ENCODE assay signal across 1 cellular context in genomic region chr17:13500947-13501346, GRCh38.
TF ChIP-seq lines count a peak whose summit lies in the region.

No MANE protein-coding gene starts in this region.

TF ChIP-seq in HepG2, 621 proteins besides CTCF, POLR2A, EP300 and RAD21 (continued from another document):
- TF ChIP-seq, protein P1, sequence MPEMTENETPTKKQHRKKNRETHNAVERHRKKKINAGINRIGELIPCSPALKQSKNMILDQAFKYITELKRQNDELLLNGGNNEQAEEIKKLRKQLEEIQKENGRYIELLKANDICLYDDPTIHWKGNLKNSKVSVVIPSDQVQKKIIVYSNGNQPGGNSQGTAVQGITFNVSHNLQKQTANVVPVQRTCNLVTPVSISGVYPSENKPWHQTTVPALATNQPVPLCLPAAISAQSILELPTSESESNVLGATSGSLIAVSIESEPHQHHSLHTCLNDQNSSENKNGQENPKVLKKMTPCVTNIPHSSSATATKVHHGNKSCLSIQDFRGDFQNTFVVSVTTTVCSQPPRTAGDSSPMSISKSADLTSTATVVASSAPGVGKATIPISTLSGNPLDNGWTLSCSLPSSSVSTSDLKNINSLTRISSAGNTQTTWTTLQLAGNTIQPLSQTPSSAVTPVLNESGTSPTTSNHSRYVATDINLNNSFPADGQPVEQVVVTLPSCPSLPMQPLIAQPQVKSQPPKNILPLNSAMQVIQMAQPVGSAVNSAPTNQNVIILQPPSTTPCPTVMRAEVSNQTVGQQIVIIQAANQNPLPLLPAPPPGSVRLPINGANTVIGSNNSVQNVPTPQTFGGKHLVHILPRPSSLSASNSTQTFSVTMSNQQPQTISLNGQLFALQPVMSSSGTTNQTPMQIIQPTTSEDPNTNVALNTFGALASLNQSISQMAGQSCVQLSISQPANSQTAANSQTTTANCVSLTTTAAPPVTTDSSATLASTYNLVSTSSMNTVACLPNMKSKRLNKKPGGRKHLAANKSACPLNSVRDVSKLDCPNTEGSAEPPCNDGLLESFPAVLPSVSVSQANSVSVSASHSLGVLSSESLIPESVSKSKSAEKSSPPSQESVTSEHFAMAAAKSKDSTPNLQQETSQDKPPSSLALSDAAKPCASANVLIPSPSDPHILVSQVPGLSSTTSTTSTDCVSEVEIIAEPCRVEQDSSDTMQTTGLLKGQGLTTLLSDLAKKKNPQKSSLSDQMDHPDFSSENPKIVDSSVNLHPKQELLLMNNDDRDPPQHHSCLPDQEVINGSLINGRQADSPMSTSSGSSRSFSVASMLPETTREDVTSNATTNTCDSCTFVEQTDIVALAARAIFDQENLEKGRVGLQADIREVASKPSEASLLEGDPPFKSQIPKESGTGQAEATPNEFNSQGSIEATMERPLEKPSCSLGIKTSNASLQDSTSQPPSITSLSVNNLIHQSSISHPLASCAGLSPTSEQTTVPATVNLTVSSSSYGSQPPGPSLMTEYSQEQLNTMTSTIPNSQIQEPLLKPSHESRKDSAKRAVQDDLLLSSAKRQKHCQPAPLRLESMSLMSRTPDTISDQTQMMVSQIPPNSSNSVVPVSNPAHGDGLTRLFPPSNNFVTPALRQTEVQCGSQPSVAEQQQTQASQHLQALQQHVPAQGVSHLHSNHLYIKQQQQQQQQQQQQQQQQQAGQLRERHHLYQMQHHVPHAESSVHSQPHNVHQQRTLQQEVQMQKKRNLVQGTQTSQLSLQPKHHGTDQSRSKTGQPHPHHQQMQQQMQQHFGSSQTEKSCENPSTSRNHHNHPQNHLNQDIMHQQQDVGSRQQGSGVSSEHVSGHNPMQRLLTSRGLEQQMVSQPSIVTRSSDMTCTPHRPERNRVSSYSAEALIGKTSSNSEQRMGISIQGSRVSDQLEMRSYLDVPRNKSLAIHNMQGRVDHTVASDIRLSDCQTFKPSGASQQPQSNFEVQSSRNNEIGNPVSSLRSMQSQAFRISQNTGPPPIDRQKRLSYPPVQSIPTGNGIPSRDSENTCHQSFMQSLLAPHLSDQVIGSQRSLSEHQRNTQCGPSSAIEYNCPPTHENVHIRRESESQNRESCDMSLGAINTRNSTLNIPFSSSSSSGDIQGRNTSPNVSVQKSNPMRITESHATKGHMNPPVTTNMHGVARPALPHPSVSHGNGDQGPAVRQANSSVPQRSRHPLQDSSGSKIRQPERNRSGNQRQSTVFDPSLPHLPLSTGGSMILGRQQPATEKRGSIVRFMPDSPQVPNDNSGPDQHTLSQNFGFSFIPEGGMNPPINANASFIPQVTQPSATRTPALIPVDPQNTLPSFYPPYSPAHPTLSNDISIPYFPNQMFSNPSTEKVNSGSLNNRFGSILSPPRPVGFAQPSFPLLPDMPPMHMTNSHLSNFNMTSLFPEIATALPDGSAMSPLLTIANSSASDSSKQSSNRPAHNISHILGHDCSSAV (CRISPR knock-in tag; IDR thresholded peaks at IDR 0.05; ENCODE audit: borderline replicate concordance) = no peak
- TF ChIP-seq NFE2 (CRISPR knock-in tag; IDR thresholded peaks at IDR 0.05) = no peak
- TF ChIP-seq ZSCAN25 (CRISPR knock-in tag; IDR thresholded peaks at IDR 0.05) = no peak
- no peak for TF ChIP-seq PHB2 (IDR thresholded peaks at IDR 0.05; ENCODE audit: partially characterized antibody)
- no peak for TF ChIP-seq ZNF367 (CRISPR knock-in tag; IDR thresholded peaks at IDR 0.05; ENCODE audit: borderline replicate concordance)
- TF ChIP-seq PRMT3 (CRISPR knock-in tag; IDR thresholded peaks at IDR 0.05; ENCODE audit: borderline replicate concordance, low read depth) = no peak
- TF ChIP-seq, protein P2, sequence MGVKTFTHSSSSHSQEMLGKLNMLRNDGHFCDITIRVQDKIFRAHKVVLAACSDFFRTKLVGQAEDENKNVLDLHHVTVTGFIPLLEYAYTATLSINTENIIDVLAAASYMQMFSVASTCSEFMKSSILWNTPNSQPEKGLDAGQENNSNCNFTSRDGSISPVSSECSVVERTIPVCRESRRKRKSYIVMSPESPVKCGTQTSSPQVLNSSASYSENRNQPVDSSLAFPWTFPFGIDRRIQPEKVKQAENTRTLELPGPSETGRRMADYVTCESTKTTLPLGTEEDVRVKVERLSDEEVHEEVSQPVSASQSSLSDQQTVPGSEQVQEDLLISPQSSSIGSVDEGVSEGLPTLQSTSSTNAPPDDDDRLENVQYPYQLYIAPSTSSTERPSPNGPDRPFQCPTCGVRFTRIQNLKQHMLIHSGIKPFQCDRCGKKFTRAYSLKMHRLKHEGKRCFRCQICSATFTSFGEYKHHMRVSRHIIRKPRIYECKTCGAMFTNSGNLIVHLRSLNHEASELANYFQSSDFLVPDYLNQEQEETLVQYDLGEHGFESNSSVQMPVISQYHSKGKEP (CRISPR knock-in tag; IDR thresholded peaks at IDR 0.05) = no peak
- TF ChIP-seq SOX6 (IDR thresholded peaks at IDR 0.05) = no peak
- TF ChIP-seq SOX6 (CRISPR knock-in tag; IDR thresholded peaks at IDR 0.05) = peak; percentile 31; the same call in 1 of the 2 replicates
- no peak for TF ChIP-seq IKZF4 (CRISPR knock-in tag; IDR thresholded peaks at IDR 0.05; ENCODE audit: borderline replicate concordance, low read depth, not compliant biosample characterization)
- no peak for TF ChIP-seq ZMYM4 (CRISPR knock-in tag; IDR thresholded peaks at IDR 0.05)
- TF ChIP-seq RXRA (CRISPR knock-in tag; IDR thresholded peaks at IDR 0.05) = no peak
- TF ChIP-seq ZNF883 (CRISPR knock-in tag; IDR thresholded peaks at IDR 0.05; ENCODE audit: not compliant biosample characterization) = no peak
- TF ChIP-seq, protein P3, sequence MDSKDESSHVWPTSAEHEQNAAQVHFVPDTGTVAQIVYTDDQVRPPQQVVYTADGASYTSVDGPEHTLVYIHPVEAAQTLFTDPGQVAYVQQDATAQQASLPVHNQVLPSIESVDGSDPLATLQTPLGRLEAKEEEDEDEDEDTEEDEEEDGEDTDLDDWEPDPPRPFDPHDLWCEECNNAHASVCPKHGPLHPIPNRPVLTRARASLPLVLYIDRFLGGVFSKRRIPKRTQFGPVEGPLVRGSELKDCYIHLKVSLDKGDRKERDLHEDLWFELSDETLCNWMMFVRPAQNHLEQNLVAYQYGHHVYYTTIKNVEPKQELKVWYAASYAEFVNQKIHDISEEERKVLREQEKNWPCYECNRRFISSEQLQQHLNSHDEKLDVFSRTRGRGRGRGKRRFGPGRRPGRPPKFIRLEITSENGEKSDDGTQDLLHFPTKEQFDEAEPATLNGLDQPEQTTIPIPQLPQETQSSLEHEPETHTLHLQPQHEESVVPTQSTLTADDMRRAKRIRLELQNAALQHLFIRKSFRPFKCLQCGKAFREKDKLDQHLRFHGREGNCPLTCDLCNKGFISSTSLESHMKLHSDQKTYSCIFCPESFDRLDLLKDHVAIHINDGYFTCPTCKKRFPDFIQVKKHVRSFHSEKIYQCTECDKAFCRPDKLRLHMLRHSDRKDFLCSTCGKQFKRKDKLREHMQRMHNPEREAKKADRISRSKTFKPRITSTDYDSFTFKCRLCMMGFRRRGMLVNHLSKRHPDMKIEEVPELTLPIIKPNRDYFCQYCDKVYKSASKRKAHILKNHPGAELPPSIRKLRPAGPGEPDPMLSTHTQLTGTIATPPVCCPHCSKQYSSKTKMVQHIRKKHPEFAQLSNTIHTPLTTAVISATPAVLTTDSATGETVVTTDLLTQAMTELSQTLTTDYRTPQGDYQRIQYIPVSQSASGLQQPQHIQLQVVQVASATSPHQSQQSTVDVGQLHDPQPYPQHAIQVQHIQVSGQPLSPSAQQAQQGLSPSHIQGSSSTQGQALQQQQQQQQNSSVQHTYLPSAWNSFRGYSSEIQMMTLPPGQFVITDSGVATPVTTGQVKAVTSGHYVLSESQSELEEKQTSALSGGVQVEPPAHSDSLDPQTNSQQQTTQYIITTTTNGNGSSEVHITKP (CRISPR knock-in tag; IDR thresholded peaks at IDR 0.05; ENCODE audit: low read depth) = no peak
- no peak for TF ChIP-seq NFE2L2 (IDR thresholded peaks at IDR 0.05; ENCODE audit: low read length)
- peak; percentile 96 for TF ChIP-seq ZNF317 (CRISPR knock-in tag; IDR thresholded peaks at IDR 0.05)
- no peak for TF ChIP-seq RFX5 (IDR thresholded peaks at IDR 0.05; ENCODE audit: low read depth, low read length)
- no peak for TF ChIP-seq SMAD9 (CRISPR knock-in tag; IDR thresholded peaks at IDR 0.05)
- no peak for TF ChIP-seq SRSF4 (IDR thresholded peaks at IDR 0.05; ENCODE audit: low read depth, low read length, poor library complexity, severe bottlenecking)
- no peak for TF ChIP-seq ZUFSP (CRISPR knock-in tag; IDR thresholded peaks at IDR 0.05; ENCODE audit: borderline replicate concordance)
- TF ChIP-seq POGZ (CRISPR knock-in tag; IDR thresholded peaks at IDR 0.05) = peak; percentile 27; the same call in 1 of the 2 replicates
- TF ChIP-seq ZMAT3 (CRISPR knock-in tag; conservative IDR thresholded peaks at IDR 0.05) = no peak
- TF ChIP-seq KLF6 (CRISPR knock-in tag; IDR thresholded peaks at IDR 0.05) = no peak
- no peak for TF ChIP-seq FOXJ3 (CRISPR knock-in tag; IDR thresholded peaks at IDR 0.05; ENCODE audit: borderline replicate concordance)
- no peak for TF ChIP-seq SOX13 (IDR thresholded peaks at IDR 0.05)
- 0 out of 4 replicates have a peak, but pooled peaks of 1 of the 2 experiments have one; percentile 24 for TF ChIP-seq SOX13 (CRISPR knock-in tag; conservative IDR thresholded peaks at IDR 0.05 in 1 of 2, IDR thresholded peaks at IDR 0.05 in 1 of 2)
- TF ChIP-seq ZFP36L2 (CRISPR knock-in tag; IDR thresholded peaks at IDR 0.05) = no peak
- no peak for TF ChIP-seq NR2F2 (IDR thresholded peaks at IDR 0.05; ENCODE audit: borderline replicate concordance, low read depth)
